ENCODE assay signal across 20 cellular contexts in the genomic region with DNA sequence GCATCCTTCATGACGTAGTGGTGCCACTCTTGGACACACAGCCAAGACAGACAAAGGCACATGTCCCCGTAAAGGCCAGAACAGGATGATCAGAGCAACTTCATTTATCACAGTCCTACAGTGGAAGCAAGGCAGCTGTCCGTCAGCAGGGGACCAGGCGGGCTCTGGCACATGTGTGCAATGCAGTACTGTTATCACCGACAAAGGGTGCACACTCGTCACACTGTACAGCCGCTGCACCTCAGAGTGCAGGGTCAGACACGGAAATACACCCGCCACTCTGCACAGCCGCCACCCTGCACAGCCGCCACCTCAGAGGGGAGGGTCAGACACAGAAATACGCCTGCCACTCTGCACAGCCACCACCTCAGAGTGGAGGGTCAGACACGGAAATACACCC. TPM values are rescaled to one million over a fixed set of nuclear protein-coding genes. Genes with fewer than 3 reads are reported as not detected.
A peak's percentile ranks its signal among the peaks of the same experiment; 100 is the strongest.
DNase-seq lines count a peak whose midpoint lies in the region; ATAC-seq and TF ChIP-seq lines count a peak whose summit lies in the region.
"Had no signal": no experiment of that assay in that cellular context is flagged by ENCODE, and none has a peak within 500 bp of the region (broad histone marks: within the 10 kb centered on the region; RNA-seq: fewer than 3 reads in every experiment).

No MANE protein-coding gene starts in this region.

- H3K27me3 Mint-ChIP-seq in activated naive CD8-positive, alpha-beta T cell = no peaks in the 10 kb centered on the region
- peaks cover 3% of the 10 kb centered on the region for H3K27me3 Mint-ChIP-seq in activated naive CD8-positive, alpha-beta T cell treated with anti-CD3 and anti-CD28 coated beads, Interleukin-2, amount 50 U/mL, for 24 hours
- peaks cover 11% of the 10 kb centered on the region for H3K27me3 Mint-ChIP-seq in chondrocyte (ENCODE audit: low read depth)

- no peaks in the 10 kb centered on the region for H3K36me3 ChIP-seq in osteoblast (ENCODE audit: insufficient read depth, low read length)
- H3K36me3 ChIP-seq in upper lobe of right lung = no peaks in the 10 kb centered on the region
- H3K36me3 ChIP-seq: BLaER1 treated with 17β-estradiol and CSF1 and Interleukin-3, amounts not matched to agents 10 nM and 100 nM had no signal

- no peaks in the 10 kb centered on the region for H4K20me1 ChIP-seq in osteoblast (ENCODE audit: insufficient read depth, low read length)

- H3K4me1 Mint-ChIP-seq in activated naive CD8-positive, alpha-beta T cell (ENCODE audit: low read depth) = peaks cover 8% of the 10 kb centered on the region
- H3K4me1 Mint-ChIP-seq in activated naive CD8-positive, alpha-beta T cell treated with anti-CD3 and anti-CD28 coated beads, Interleukin-2, amount 50 U/mL, for 24 hours = peaks cover 32% of the 10 kb centered on the region
- H3K4me1 Mint-ChIP-seq in chondrocyte (ENCODE audit: low read depth) = peaks cover 6% of the 10 kb centered on the region

- no peak overlapping the region for H3K4me2 ChIP-seq in osteoblast (ENCODE audit: insufficient read depth, low read length)
- H3K4me2 ChIP-seq: BLaER1 treated with 17β-estradiol and CSF1 and Interleukin-3, amounts not matched to agents 10 nM and 100 nM had no signal

- H3K4me3 ChIP-seq in osteoblast (ENCODE audit: insufficient read depth, low read length) (no peak overlapping the region), upper lobe of right lung (no peak overlapping the region)
- H3K4me3 ChIP-seq: BLaER1 treated with 17β-estradiol and CSF1 and Interleukin-3, amounts not matched to agents 10 nM and 100 nM; GM23248 had no signal

- H3K27ac ChIP-seq in osteoblast (ENCODE audit: low read depth, low read length) (no peak overlapping the region), upper lobe of right lung (no peak overlapping the region)
- H3K27ac ChIP-seq: BLaER1 treated with 17β-estradiol and CSF1 and Interleukin-3, amounts not matched to agents 10 nM and 100 nM; GM23248 had no signal

- H2AFZ ChIP-seq in osteoblast (ENCODE audit: low read length) = no peak overlapping the region
- H2AFZ ChIP-seq: GM23248 had no signal

- no peaks in the 10 kb centered on the region for H3K36me3 Mint-ChIP-seq in activated naive CD8-positive, alpha-beta T cell
- no peaks in the 10 kb centered on the region for H3K36me3 Mint-ChIP-seq in activated naive CD8-positive, alpha-beta T cell treated with anti-CD3 and anti-CD28 coated beads, Interleukin-2, amount 50 U/mL, for 24 hours (ENCODE audit: low read depth)
- no peaks in the 10 kb centered on the region for H3K36me3 Mint-ChIP-seq in chondrocyte (ENCODE audit: low read depth)
- H3K36me3 Mint-ChIP-seq: CD8-positive, alpha-beta T cell had no signal

- no peak for ATAC-seq in activated naive CD8-positive, alpha-beta T cell treated with anti-CD3 and anti-CD28 coated beads, Interleukin-2, amount 50 U/mL, for 24 hours
- ATAC-seq in upper lobe of right lung = no peak
- no peak for ATAC-seq in HG02981 (IDR thresholded peaks at IDR 0.05; ENCODE audit: unreplicated experiment)
- ATAC-seq: CD8-positive, alpha-beta T cell had no signal

- DNase-seq in activated naive CD8-positive, alpha-beta T cell treated with anti-CD3 and anti-CD28 coated beads, Interleukin-2, amount 50 U/mL, for 24 hours = no peak
- peak; percentile 52 for DNase-seq in chondrocyte (ENCODE audit: low spot score)
- DNase-seq in osteoblast (ENCODE audit: insufficient read length, low spot score, missing footprints) = peak; percentile 42
- peak; percentile 31 for DNase-seq in upper lobe of right lung
- no peak for DNase-seq in SW 1271 (lab: John Stamatoyannopoulos, UW)
- DNase-seq: CD8-positive, alpha-beta T cell; COR-L47; DMS 273 treated with DMSO at 0.1 percent for 48 hours; DMS79; GDM1; GM23248; HCEC 1CT; IMR-90 had no signal

- no peaks in the 10 kb centered on the region for H3K9me3 ChIP-seq in osteoblast (ENCODE audit: low read depth, low read length)
- H3K9me3 ChIP-seq in upper lobe of right lung = no peaks in the 10 kb centered on the region

- H3K27me3 ChIP-seq in osteoblast (ENCODE audit: insufficient read depth, low read length) (peaks cover 16% of the 10 kb centered on the region), upper lobe of right lung (peaks cover 4% of the 10 kb centered on the region)

- H3K79me2 ChIP-seq in osteoblast (ENCODE audit: insufficient read depth, low read length) = no peaks in the 10 kb centered on the region

- TF ChIP-seq CTCF in chondrocyte (IDR thresholded peaks at IDR 0.05) (no peak), osteoblast (IDR thresholded peaks at IDR 0.05; ENCODE audit: extremely low read depth, low read depth, low read length) (no peak), upper lobe of right lung (IDR thresholded peaks at IDR 0.05) (no peak)

- intact Hi-C loops in upper lobe of right lung (cut with DNase I) = no loop called here

- H3K4me3 Mint-ChIP-seq in activated naive CD8-positive, alpha-beta T cell = no peak overlapping the region
- no peak overlapping the region for H3K4me3 Mint-ChIP-seq in activated naive CD8-positive, alpha-beta T cell treated with anti-CD3 and anti-CD28 coated beads, Interleukin-2, amount 50 U/mL, for 24 hours
- no peak overlapping the region for H3K4me3 Mint-ChIP-seq in chondrocyte (ENCODE audit: unreplicated experiment)
- H3K4me3 Mint-ChIP-seq: B cell; CD8-positive, alpha-beta T cell had no signal

- no peaks in the 10 kb centered on the region for H3K9me3 Mint-ChIP-seq in activated naive CD8-positive, alpha-beta T cell (ENCODE audit: low read depth)
- H3K9me3 Mint-ChIP-seq in activated naive CD8-positive, alpha-beta T cell treated with anti-CD3 and anti-CD28 coated beads, Interleukin-2, amount 50 U/mL, for 24 hours = no peaks in the 10 kb centered on the region
- no peaks in the 10 kb centered on the region for H3K9me3 Mint-ChIP-seq in chondrocyte (ENCODE audit: low read depth)
- H3K9me3 Mint-ChIP-seq: CD8-positive, alpha-beta T cell had no signal

- H3K4me1 ChIP-seq in osteoblast (ENCODE audit: insufficient read depth, low read length) (peaks cover 2% of the 10 kb centered on the region), upper lobe of right lung (peaks cover 10% of the 10 kb centered on the region)

- H3K27ac Mint-ChIP-seq in activated naive CD8-positive, alpha-beta T cell = peak overlapping the region; percentile 23
- no peak overlapping the region for H3K27ac Mint-ChIP-seq in activated naive CD8-positive, alpha-beta T cell treated with anti-CD3 and anti-CD28 coated beads, Interleukin-2, amount 50 U/mL, for 24 hours
- H3K27ac Mint-ChIP-seq in chondrocyte (ENCODE audit: unreplicated experiment) = no peak overlapping the region
- H3K27ac Mint-ChIP-seq: CD8-positive, alpha-beta T cell had no signal

RNA-seq across cellular contexts. Expression of gene IL17REL, which starts 13.4 kb away (rescaled TPM):
- total RNA-seq in chondrocyte (0.17 to 0.23 TPM in 2 of 3 replicates, not detected in the other), osteoblast (not detected in 2 replicates), upper lobe of right lung (not detected)
- total RNA-seq: A172; CD8-positive, alpha-beta T cell; Daoy; GM23248; H4; IMR-90 had no signal

RNA-seq across cellular contexts. Expression of gene TTLL8, which starts 32.1 kb away (rescaled TPM):
- total RNA-seq in chondrocyte (not detected in 3 replicates), osteoblast (not detected in 2 replicates), upper lobe of right lung (not detected)
- total RNA-seq: A172; B cell; CD8-positive, alpha-beta T cell; Daoy; GM23248; H4; IMR-90 had no signal

RNA-seq across cellular contexts. Expression of gene MLC1, which starts 59.2 kb away (rescaled TPM):
- total RNA-seq in chondrocyte = 0.38 to 0.77 TPM (median 0.50 TPM) in 3 replicates
- under 0.01 and 0.88 TPM in 2 replicates for total RNA-seq in osteoblast
- total RNA-seq in upper lobe of right lung = 2.3 TPM
- total RNA-seq: B cell, Daoy, GM23248, IMR-90 had no signal

Comparison
In these comparisons a context has a peak if more than half of its experiments do, and no peak if none do; other contexts are left out.
1. DNase-seq: peak in chondrocyte (single experiment), osteoblast (single experiment) and upper lobe of right lung (single experiment); none in activated naive CD8-positive, alpha-beta T cell treated with anti-CD3 and anti-CD28 coated beads, Interleukin-2, amount 50 U/mL, for 24 hours (single experiment) and SW 1271 (0 of 2).